ENCODE assay signal across 1 cellular context in the genomic region with DNA sequence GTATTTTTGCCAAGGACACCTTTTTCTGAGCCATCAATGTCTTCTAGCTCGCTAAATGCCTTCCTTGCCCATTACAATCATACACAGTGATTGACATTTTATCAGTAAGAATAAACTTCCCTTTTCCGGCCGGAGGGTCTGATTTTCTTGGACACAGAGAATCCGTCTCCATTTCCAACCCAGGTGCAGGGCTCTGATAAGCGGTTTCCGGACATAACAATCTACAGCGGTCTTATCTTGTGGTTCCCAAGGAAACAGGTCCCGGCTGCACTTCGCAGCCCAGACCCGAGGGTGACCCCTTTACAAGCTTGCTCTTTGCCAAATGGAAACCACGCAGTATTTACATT.
TF ChIP-seq lines count a peak whose summit lies in the region.

No MANE protein-coding gene starts in this region.

TF ChIP-seq in H1, 55 proteins besides CTCF, POLR2A, EP300 and RAD21 (continued from another document):
- TF ChIP-seq, protein P1, sequence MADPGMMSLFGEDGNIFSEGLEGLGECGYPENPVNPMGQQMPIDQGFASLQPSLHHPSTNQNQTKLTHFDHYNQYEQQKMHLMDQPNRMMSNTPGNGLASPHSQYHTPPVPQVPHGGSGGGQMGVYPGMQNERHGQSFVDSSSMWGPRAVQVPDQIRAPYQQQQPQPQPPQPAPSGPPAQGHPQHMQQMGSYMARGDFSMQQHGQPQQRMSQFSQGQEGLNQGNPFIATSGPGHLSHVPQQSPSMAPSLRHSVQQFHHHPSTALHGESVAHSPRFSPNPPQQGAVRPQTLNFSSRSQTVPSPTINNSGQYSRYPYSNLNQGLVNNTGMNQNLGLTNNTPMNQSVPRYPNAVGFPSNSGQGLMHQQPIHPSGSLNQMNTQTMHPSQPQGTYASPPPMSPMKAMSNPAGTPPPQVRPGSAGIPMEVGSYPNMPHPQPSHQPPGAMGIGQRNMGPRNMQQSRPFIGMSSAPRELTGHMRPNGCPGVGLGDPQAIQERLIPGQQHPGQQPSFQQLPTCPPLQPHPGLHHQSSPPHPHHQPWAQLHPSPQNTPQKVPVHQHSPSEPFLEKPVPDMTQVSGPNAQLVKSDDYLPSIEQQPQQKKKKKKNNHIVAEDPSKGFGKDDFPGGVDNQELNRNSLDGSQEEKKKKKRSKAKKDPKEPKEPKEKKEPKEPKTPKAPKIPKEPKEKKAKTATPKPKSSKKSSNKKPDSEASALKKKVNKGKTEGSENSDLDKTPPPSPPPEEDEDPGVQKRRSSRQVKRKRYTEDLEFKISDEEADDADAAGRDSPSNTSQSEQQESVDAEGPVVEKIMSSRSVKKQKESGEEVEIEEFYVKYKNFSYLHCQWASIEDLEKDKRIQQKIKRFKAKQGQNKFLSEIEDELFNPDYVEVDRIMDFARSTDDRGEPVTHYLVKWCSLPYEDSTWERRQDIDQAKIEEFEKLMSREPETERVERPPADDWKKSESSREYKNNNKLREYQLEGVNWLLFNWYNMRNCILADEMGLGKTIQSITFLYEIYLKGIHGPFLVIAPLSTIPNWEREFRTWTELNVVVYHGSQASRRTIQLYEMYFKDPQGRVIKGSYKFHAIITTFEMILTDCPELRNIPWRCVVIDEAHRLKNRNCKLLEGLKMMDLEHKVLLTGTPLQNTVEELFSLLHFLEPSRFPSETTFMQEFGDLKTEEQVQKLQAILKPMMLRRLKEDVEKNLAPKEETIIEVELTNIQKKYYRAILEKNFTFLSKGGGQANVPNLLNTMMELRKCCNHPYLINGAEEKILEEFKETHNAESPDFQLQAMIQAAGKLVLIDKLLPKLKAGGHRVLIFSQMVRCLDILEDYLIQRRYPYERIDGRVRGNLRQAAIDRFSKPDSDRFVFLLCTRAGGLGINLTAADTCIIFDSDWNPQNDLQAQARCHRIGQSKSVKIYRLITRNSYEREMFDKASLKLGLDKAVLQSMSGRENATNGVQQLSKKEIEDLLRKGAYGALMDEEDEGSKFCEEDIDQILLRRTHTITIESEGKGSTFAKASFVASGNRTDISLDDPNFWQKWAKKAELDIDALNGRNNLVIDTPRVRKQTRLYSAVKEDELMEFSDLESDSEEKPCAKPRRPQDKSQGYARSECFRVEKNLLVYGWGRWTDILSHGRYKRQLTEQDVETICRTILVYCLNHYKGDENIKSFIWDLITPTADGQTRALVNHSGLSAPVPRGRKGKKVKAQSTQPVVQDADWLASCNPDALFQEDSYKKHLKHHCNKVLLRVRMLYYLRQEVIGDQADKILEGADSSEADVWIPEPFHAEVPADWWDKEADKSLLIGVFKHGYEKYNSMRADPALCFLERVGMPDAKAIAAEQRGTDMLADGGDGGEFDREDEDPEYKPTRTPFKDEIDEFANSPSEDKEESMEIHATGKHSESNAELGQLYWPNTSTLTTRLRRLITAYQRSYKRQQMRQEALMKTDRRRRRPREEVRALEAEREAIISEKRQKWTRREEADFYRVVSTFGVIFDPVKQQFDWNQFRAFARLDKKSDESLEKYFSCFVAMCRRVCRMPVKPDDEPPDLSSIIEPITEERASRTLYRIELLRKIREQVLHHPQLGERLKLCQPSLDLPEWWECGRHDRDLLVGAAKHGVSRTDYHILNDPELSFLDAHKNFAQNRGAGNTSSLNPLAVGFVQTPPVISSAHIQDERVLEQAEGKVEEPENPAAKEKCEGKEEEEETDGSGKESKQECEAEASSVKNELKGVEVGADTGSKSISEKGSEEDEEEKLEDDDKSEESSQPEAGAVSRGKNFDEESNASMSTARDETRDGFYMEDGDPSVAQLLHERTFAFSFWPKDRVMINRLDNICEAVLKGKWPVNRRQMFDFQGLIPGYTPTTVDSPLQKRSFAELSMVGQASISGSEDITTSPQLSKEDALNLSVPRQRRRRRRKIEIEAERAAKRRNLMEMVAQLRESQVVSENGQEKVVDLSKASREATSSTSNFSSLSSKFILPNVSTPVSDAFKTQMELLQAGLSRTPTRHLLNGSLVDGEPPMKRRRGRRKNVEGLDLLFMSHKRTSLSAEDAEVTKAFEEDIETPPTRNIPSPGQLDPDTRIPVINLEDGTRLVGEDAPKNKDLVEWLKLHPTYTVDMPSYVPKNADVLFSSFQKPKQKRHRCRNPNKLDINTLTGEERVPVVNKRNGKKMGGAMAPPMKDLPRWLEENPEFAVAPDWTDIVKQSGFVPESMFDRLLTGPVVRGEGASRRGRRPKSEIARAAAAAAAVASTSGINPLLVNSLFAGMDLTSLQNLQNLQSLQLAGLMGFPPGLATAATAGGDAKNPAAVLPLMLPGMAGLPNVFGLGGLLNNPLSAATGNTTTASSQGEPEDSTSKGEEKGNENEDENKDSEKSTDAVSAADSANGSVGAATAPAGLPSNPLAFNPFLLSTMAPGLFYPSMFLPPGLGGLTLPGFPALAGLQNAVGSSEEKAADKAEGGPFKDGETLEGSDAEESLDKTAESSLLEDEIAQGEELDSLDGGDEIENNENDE (IDR thresholded peaks at IDR 0.05; ENCODE audit: insufficient replicate concordance, low read length), result no peak
- TF ChIP-seq TAF7 (optimal IDR thresholded peaks at IDR 0.05; ENCODE audit: borderline replicate concordance, low read depth, low read length) (no peak), SRF (IDR thresholded peaks at IDR 0.05; ENCODE audit: low read depth, low read length) (no peak), KDM1A (IDR thresholded peaks at IDR 0.05; ENCODE audit: borderline replicate concordance, low read length) (no peak), SIN3A (conservative IDR thresholded peaks at IDR 0.05 in 1 of 2, IDR thresholded peaks at IDR 0.05 in 1 of 2; ENCODE audit: low read depth in 1 of 2, low read length in 2 of 2) (no peak), NANOG (IDR thresholded peaks at IDR 0.05; ENCODE audit: insufficient read depth, low read depth, low read length, poor library complexity, severe bottlenecking) (no peak), SAP30 (IDR thresholded peaks at IDR 0.05; ENCODE audit: insufficient read depth, insufficient replicate concordance, low read length) (no peak), KDM5A (IDR thresholded peaks at IDR 0.05; ENCODE audit: low read length) (no peak), NRF1 (IDR thresholded peaks at IDR 0.05; ENCODE audit: low read depth, low read length) (no peak)
- TF ChIP-seq, protein P2, sequence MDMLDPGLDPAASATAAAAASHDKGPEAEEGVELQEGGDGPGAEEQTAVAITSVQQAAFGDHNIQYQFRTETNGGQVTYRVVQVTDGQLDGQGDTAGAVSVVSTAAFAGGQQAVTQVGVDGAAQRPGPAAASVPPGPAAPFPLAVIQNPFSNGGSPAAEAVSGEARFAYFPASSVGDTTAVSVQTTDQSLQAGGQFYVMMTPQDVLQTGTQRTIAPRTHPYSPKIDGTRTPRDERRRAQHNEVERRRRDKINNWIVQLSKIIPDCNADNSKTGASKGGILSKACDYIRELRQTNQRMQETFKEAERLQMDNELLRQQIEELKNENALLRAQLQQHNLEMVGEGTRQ (IDR thresholded peaks at IDR 0.05; ENCODE audit: low read length), result no peak
